Comparison of ENCODE assay signal across 1 cellular context in genomic region chr4:1651609-1652008, GRCh38.
TF ChIP-seq lines count a peak whose summit lies in the region.

No MANE protein-coding gene starts in this region.

TF ChIP-seq in H1, 55 proteins besides CTCF, POLR2A, EP300 and RAD21:
- TF ChIP-seq TCF12 (IDR thresholded peaks at IDR 0.05; ENCODE audit: low read depth, low read length) (no peak), TAF1 (IDR thresholded peaks at IDR 0.05; ENCODE audit: low read depth, low read length) (no peak), MAX (IDR thresholded peaks at IDR 0.05) (no peak), CHD7 (IDR thresholded peaks at IDR 0.05; ENCODE audit: insufficient replicate concordance, low read length) (no peak), ATF3 (IDR thresholded peaks at IDR 0.05; ENCODE audit: insufficient read depth, low read depth, low read length) (no peak), ASH2L (IDR thresholded peaks at IDR 0.05; ENCODE audit: low read length) (no peak), SP2 (IDR thresholded peaks at IDR 0.05; ENCODE audit: low read length) (no peak), CREB1 (IDR thresholded peaks at IDR 0.05) (no peak), BRCA1 (IDR thresholded peaks at IDR 0.05; ENCODE audit: low read depth, low read length) (no peak), ZNF274 (IDR thresholded peaks at IDR 0.05; ENCODE audit: borderline replicate concordance, extremely low read depth, low read length) (no peak), SP4 (IDR thresholded peaks at IDR 0.05; ENCODE audit: low read length) (no peak), CBX8 (IDR thresholded peaks at IDR 0.05; ENCODE audit: borderline replicate concordance, low read depth, low read length) (no peak), SIRT6 (IDR thresholded peaks at IDR 0.05; ENCODE audit: low read length) (no peak), SAP30 (IDR thresholded peaks at IDR 0.05; ENCODE audit: insufficient read depth, insufficient replicate concordance, low read length) (no peak), RBBP5 (IDR thresholded peaks at IDR 0.05; ENCODE audit: borderline replicate concordance, low read depth, low read length) (no peak), HDAC6 (IDR thresholded peaks at IDR 0.05; ENCODE audit: low read depth, low read length) (no peak), CEBPB (IDR thresholded peaks at IDR 0.05; ENCODE audit: low read depth, low read length) (no peak), POU5F1 (IDR thresholded peaks at IDR 0.05; ENCODE audit: low read depth, low read length) (no peak), EGR1 (IDR thresholded peaks at IDR 0.05; ENCODE audit: borderline replicate concordance, low read depth, low read length) (no peak)
